1 cellular context compared by ENCODE assay signal in the genomic region with DNA sequence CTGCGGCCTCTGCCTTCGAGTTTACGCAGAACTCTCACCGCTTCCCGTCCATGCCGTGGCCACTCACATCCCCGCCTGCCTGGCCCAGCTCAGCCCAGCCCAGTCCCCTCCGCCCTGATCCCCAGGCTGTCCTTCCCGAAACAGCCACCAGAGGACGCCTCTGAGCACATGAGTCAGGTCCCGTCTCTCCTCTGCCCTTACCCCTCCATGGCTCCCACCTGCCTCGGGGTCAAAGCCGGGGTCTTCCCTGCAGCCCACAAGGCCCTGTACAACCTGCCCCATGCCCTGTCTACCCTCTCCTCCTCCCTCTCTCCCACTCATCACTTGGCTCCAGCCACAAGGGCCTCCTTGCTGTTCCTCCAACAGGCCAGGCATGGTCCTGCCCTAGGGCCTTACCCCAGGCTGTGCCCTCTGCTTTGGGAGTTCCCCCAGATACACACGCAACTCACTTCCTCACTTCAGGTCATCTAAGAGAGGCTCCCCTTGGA.
TF ChIP-seq lines count a peak whose summit lies in the region.

No MANE protein-coding gene starts in this region.

TF ChIP-seq in liver, 16 proteins besides CTCF, POLR2A, EP300 and RAD21 (continued from another document):
- TF ChIP-seq, protein P1, sequence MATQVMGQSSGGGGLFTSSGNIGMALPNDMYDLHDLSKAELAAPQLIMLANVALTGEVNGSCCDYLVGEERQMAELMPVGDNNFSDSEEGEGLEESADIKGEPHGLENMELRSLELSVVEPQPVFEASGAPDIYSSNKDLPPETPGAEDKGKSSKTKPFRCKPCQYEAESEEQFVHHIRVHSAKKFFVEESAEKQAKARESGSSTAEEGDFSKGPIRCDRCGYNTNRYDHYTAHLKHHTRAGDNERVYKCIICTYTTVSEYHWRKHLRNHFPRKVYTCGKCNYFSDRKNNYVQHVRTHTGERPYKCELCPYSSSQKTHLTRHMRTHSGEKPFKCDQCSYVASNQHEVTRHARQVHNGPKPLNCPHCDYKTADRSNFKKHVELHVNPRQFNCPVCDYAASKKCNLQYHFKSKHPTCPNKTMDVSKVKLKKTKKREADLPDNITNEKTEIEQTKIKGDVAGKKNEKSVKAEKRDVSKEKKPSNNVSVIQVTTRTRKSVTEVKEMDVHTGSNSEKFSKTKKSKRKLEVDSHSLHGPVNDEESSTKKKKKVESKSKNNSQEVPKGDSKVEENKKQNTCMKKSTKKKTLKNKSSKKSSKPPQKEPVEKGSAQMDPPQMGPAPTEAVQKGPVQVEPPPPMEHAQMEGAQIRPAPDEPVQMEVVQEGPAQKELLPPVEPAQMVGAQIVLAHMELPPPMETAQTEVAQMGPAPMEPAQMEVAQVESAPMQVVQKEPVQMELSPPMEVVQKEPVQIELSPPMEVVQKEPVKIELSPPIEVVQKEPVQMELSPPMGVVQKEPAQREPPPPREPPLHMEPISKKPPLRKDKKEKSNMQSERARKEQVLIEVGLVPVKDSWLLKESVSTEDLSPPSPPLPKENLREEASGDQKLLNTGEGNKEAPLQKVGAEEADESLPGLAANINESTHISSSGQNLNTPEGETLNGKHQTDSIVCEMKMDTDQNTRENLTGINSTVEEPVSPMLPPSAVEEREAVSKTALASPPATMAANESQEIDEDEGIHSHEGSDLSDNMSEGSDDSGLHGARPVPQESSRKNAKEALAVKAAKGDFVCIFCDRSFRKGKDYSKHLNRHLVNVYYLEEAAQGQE (IDR thresholded peaks at IDR 0.05) = no peak
- no peak for TF ChIP-seq HNF4G (IDR thresholded peaks at IDR 0.05)
- TF ChIP-seq, protein P2, sequence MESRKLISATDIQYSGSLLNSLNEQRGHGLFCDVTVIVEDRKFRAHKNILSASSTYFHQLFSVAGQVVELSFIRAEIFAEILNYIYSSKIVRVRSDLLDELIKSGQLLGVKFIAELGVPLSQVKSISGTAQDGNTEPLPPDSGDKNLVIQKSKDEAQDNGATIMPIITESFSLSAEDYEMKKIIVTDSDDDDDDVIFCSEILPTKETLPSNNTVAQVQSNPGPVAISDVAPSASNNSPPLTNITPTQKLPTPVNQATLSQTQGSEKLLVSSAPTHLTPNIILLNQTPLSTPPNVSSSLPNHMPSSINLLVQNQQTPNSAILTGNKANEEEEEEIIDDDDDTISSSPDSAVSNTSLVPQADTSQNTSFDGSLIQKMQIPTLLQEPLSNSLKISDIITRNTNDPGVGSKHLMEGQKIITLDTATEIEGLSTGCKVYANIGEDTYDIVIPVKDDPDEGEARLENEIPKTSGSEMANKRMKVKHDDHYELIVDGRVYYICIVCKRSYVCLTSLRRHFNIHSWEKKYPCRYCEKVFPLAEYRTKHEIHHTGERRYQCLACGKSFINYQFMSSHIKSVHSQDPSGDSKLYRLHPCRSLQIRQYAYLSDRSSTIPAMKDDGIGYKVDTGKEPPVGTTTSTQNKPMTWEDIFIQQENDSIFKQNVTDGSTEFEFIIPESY (IDR thresholded peaks at IDR 0.05) = no peak
- no peak for TF ChIP-seq YY1 (IDR thresholded peaks at IDR 0.05)
- no peak for TF ChIP-seq HNF4A (conservative IDR thresholded peaks at IDR 0.05)
- TF ChIP-seq GABPA (IDR thresholded peaks at IDR 0.05 in 1 of 2, conservative IDR thresholded peaks at IDR 0.05 in 1 of 2) = no peak
- TF ChIP-seq, protein P3, sequence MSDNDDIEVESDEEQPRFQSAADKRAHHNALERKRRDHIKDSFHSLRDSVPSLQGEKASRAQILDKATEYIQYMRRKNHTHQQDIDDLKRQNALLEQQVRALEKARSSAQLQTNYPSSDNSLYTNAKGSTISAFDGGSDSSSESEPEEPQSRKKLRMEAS (IDR thresholded peaks at IDR 0.05) = no peak
- TF ChIP-seq SP1 (IDR thresholded peaks at IDR 0.05) = no peak
- TF ChIP-seq RXRA (IDR thresholded peaks at IDR 0.05) = no peak
